12 cellular contexts compared by ENCODE assay signal in the genomic region with DNA sequence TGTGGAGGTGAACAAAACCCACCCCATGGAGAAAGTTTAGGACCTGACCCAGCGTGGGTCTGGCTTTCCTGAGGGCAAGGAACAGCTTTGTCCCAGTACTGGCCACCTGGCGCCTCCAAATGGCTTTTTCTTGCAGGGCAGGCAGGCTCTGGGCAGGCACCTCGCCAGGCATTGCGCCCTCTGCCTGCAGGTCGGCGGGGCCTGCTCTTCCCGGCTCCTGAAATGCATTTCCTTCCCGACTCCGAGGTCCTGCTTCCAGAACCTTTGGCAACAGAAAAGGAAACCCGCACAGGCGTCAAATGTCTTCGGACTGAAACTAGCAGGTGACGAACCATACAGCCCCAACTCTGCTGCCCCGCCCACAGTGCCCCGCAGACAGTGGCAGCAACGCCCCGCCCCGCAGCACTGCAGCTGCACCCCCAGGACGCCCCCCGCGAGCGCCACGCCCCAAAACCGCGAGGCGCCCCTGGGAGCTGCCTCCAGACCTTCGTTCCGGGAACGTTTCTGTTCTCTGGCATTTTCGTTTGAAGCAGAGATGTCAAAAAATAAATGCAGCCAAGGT.
A peak's percentile ranks its signal among the peaks of the same experiment; 100 is the strongest.
DNase-seq lines count a peak whose midpoint lies in the region; ATAC-seq, FAIRE-seq and TF ChIP-seq lines count a peak whose summit lies in the region.
"Had no signal": no experiment of that assay in that cellular context is flagged by ENCODE, and none has a peak within 500 bp of the region (broad histone marks: within the 10 kb centered on the region; RNA-seq: fewer than 3 reads in every experiment).

No MANE protein-coding gene starts in this region.

- H3K27ac ChIP-seq in neuronal stem cell (replicated peaks; ENCODE audit: low read length) = no peak overlapping the region
- H3K27ac ChIP-seq: stomach had no signal

- no CpG with 5 or more reads among the region's 30 CpGs for WGBS in neuronal stem cell (ENCODE audit: extremely low coverage in 2 of 2, insufficient read length in 2 of 2, insufficient replicate concordance in 1 of 2), 2 donors

- no peak overlapping the region for H2AFZ ChIP-seq in neuronal stem cell (ENCODE audit: low read length)

- peaks cover 7% of the 10 kb centered on the region for H3K27me3 ChIP-seq in adipocyte (replicated peaks; ENCODE audit: control insufficient read depth, insufficient read depth, low read length)
- peaks cover 0 to 2% (median 0%) of the 10 kb centered on the region in 3 experiments for H3K27me3 ChIP-seq in neuronal stem cell (ENCODE audit: control insufficient read depth in 3 of 3, insufficient read depth in 3 of 3, low read depth in 1 of 3, low read length in 3 of 3)

- peak overlapping the region; percentile 60 for H2AK5ac ChIP-seq in neuronal stem cell (ENCODE audit: low read depth, low read length)

- TF ChIP-seq CTCF in D721Med (IDR thresholded peaks at IDR 0.05; ENCODE audit: insufficient read depth, missing control alignments) = peak; percentile 27
- TF ChIP-seq CTCF in HFF-Myc (IDR thresholded peaks at IDR 0.05; ENCODE audit: low read depth, low read length, missing control alignments) = peak; percentile 26

- no peaks in the 10 kb centered on the region for H3K36me3 ChIP-seq in adipocyte (ENCODE audit: control insufficient read depth, insufficient read depth, low read length, severe bottlenecking)
- H3K36me3 ChIP-seq in neuronal stem cell (replicated peaks in 1 of 2; ENCODE audit: control insufficient read depth in 2 of 2, insufficient read depth in 2 of 2, low read length in 2 of 2) = no peaks in the 10 kb centered on the region
- H3K36me3 ChIP-seq: stomach had no signal

- H3K14ac ChIP-seq in neuronal stem cell (ENCODE audit: low read length) = no peak overlapping the region

- H4K91ac ChIP-seq in neuronal stem cell (ENCODE audit: low read depth, low read length, poor library complexity) = no peak overlapping the region

- H3K18ac ChIP-seq in neuronal stem cell (ENCODE audit: low read length) = no peak overlapping the region

- FAIRE-seq in D721Med (lab: Jason Lieb, UNC) = no peak
- FAIRE-seq: endothelial cell of umbilical vein, islet of Langerhans had no signal

- no peak overlapping the region for H2BK12ac ChIP-seq in neuronal stem cell (ENCODE audit: low read length)

- no peak overlapping the region for H3K23ac ChIP-seq in neuronal stem cell (ENCODE audit: low read depth, low read length, poor library complexity)

- H3K4ac ChIP-seq in neuronal stem cell (ENCODE audit: low read length) = no peak overlapping the region

- peaks cover 2% of the 10 kb centered on the region for H3K79me1 ChIP-seq in neuronal stem cell (ENCODE audit: low read depth, low read length)

- no peak overlapping the region for H3K4me2 ChIP-seq in neuronal stem cell (ENCODE audit: insufficient read depth, low read length, poor library complexity, severe bottlenecking)

- peaks cover 10% of the 10 kb centered on the region for H3K4me1 ChIP-seq in adipocyte (ENCODE audit: control insufficient read depth, insufficient read depth, low read length)
- peaks cover 0 to 1% of the 10 kb centered on the region in 2 donors for H3K4me1 ChIP-seq in neuronal stem cell (ENCODE audit: control insufficient read depth in 2 of 2, insufficient read depth in 1 of 2, low read depth in 1 of 2, low read length in 2 of 2)
- H3K4me1 ChIP-seq: stomach had no signal

- H3K9ac ChIP-seq in adipocyte (ENCODE audit: low read length) (no peak overlapping the region), neuronal stem cell (ENCODE audit: low read depth, low read length, poor library complexity) (no peak overlapping the region)

- no peaks in the 10 kb centered on the region for H3K9me3 ChIP-seq in adipocyte (ENCODE audit: control insufficient read depth, low read length)
- H3K9me3 ChIP-seq in neuronal stem cell (replicated peaks in 1 of 2; ENCODE audit: control insufficient read depth in 2 of 2, insufficient read depth in 1 of 2, low read depth in 1 of 2, low read length in 2 of 2) = peaks cover 0 to 3% of the 10 kb centered on the region in 2 donors
- H3K9me3 ChIP-seq: stomach had no signal

- peak overlapping the region; percentile 15 for H2BK15ac ChIP-seq in neuronal stem cell (ENCODE audit: low read length)

- H2BK5ac ChIP-seq in neuronal stem cell (ENCODE audit: low read length) = no peak overlapping the region

- no peak overlapping the region for H2BK120ac ChIP-seq in neuronal stem cell (ENCODE audit: low read depth, low read length)

- DNase-seq in D721Med (ENCODE audit: insufficient read length, low spot score) = no peak
- no peak for DNase-seq in HFF-Myc (ENCODE audit: extremely low read depth, low read depth)
- peak; percentile 30 for DNase-seq in adipocyte (ENCODE audit: low read depth)
- no peak for DNase-seq in neuronal stem cell (ENCODE audit: low spot score)
- DNase-seq in activated CD4-positive, alpha-beta T cell treated with anti-CD3 and anti-CD28 coated beads, Interleukin-2, amount 50 U/mL, for 48 hours = no peak
- DNase-seq in NCI-H1092 (lab: John Stamatoyannopoulos, UW) = no peak
- DNase-seq: activated CD8-positive, alpha-beta T cell treated with anti-CD3 and anti-CD28 coated beads for 36 hours; amniotic stem cell; stomach had no signal

- no peak for ATAC-seq in HG02798 (IDR thresholded peaks at IDR 0.05; ENCODE audit: poor library complexity, unreplicated experiment)
- ATAC-seq: activated CD8-positive, alpha-beta T cell treated with anti-CD3 and anti-CD28 coated beads for 36 hours had no signal

- no peak overlapping the region for H3K4me3 ChIP-seq in HFF-Myc (replicated peaks; ENCODE audit: low read depth, low read length)
- no peak overlapping the region for H3K4me3 ChIP-seq in adipocyte (ENCODE audit: low read length)
- no peak overlapping the region for H3K4me3 ChIP-seq in neuronal stem cell (ENCODE audit: low read length in 2 of 2)
- H3K4me3 ChIP-seq: stomach had no signal

- H4K8ac ChIP-seq in neuronal stem cell (ENCODE audit: low read depth, low read length) = no peak overlapping the region
